8 cellular contexts compared by ENCODE assay signal in genomic region chr6:26240981-26241770, GRCh38.
DNase-seq lines count a peak whose midpoint lies in the region; ATAC-seq and TF ChIP-seq lines count a peak whose summit lies in the region.

No MANE protein-coding gene starts in this region.

- H3K27ac Mint-ChIP-seq in WTC11 = peak overlapping the region; percentile 98
- peak overlapping the region; percentile 92 to 99 (median 98) for H3K27ac Mint-ChIP-seq in naive thymus-derived CD8-positive, alpha-beta T cell

- peak overlapping the region in 43 of 59 donors; percentile 4 to 80 (median 58) for H3K27ac ChIP-seq in dorsolateral prefrontal cortex

- peaks cover 0 to 96% (median 69%) of the 10 kb centered on the region in 45 donors for H3K27me3 ChIP-seq in dorsolateral prefrontal cortex

- no peaks in the 10 kb centered on the region; the same call in 1 of the 2 replicates for H3K27me3 Mint-ChIP-seq in WTC11 (ENCODE audit: low read depth)
- H3K27me3 Mint-ChIP-seq in naive thymus-derived CD8-positive, alpha-beta T cell = no peaks in the 10 kb centered on the region

- TF ChIP-seq CTCF in WTC11 (IDR thresholded peaks at IDR 0.05) = no peak
- no peak for TF ChIP-seq CTCF in dorsolateral prefrontal cortex (IDR thresholded peaks at IDR 0.05 in 54 of 56, conservative IDR thresholded peaks at IDR 0.05 in 2 of 56; ENCODE audit: low read depth in 1 of 56, partially characterized antibody in 56 of 56)

- POLR2A ChIA-PET in WTC11 (lab: Charles Lee) = interaction anchor here (0.5 to 6.4 kb wide), 24 partner anchors 8 to 1647 kb away, joined by 3 to 97 read pairs (median 5); a partner anchor contains a TSS
- POLR2A ChIA-PET in naive thymus-derived CD8-positive, alpha-beta T cell (lab: Charles Lee) = interaction anchor here (0.6 to 4.9 kb wide), 20 partner anchors 7 to 185 kb away, joined by 3 to 66 read pairs (median 9); a partner anchor contains a TSS

- H3K4me1 Mint-ChIP-seq in WTC11 = peaks cover 42% of the 10 kb centered on the region
- H3K4me1 Mint-ChIP-seq in naive thymus-derived CD8-positive, alpha-beta T cell = peaks cover 9 to 19% (median 18%) of the 10 kb centered on the region in 4 donors

- H3K9me3 Mint-ChIP-seq in WTC11 = no peaks in the 10 kb centered on the region
- peaks cover 0 to 10% (median 0%) of the 10 kb centered on the region in 9 donors for H3K9me3 Mint-ChIP-seq in naive thymus-derived CD8-positive, alpha-beta T cell

- intact Hi-C loops in dorsolateral prefrontal cortex (cut with DNase I) = no loop called here

- peak overlapping the region; percentile 75 for H3K4me3 Mint-ChIP-seq in WTC11
- peak overlapping the region; percentile 82 to 95 (median 88) for H3K4me3 Mint-ChIP-seq in naive thymus-derived CD8-positive, alpha-beta T cell

- H3K36me3 Mint-ChIP-seq in WTC11 = no peaks in the 10 kb centered on the region
- peaks cover 0 to 6% (median 4%) of the 10 kb centered on the region in 3 donors for H3K36me3 Mint-ChIP-seq in naive thymus-derived CD8-positive, alpha-beta T cell

- CTCF ChIA-PET in WTC11 (lab: Charles Lee) = interaction anchor here (0.6 to 1.3 kb wide), 3 partner anchors 9 to 28 kb away, joined by 3 to 4 read pairs (median 3); a partner anchor contains a TSS

- peak; percentile 30 for ATAC-seq in GM21381 (IDR thresholded peaks at IDR 0.05; ENCODE audit: unreplicated experiment)
- peak; percentile 9 for ATAC-seq in WTC11
- peak; percentile 15 to 22 for ATAC-seq in naive thymus-derived CD8-positive, alpha-beta T cell
- ATAC-seq in HG03159 (IDR thresholded peaks at IDR 0.05; ENCODE audit: unreplicated experiment) = no peak

- peak overlapping the region; percentile 13 to 72 (median 53) for H3K4me3 ChIP-seq in dorsolateral prefrontal cortex

- DNase-seq in WTC11 (ENCODE audit: low spot score) = no peak
- DNase-seq in dorsolateral prefrontal cortex = no peak
- peak in 8 of 10 donors; percentile 19 to 78 (median 54) for DNase-seq in naive thymus-derived CD8-positive, alpha-beta T cell
- no peak for DNase-seq in NCI-H2196 treated with DMSO at 0.1 percent for 48 hours (lab: John Stamatoyannopoulos, UW; ENCODE audit: unreplicated experiment)
- no peak for DNase-seq in NCI-H69 (lab: John Stamatoyannopoulos, UW)
- DNase-seq in NCI-H2029 treated with DMSO at 0.1 percent for 48 hours (lab: John Stamatoyannopoulos, UW) = no peak

TF ChIP-seq in WTC11, 78 proteins besides CTCF, POLR2A, EP300 and RAD21 (continues in another document):
- TF ChIP-seq AFF4 (CRISPR knock-in tag; IDR thresholded peaks at IDR 0.05; ENCODE audit: borderline replicate concordance) (no peak), MAX (CRISPR knock-in tag; IDR thresholded peaks at IDR 0.05) (no peak), MXD4 (CRISPR knock-in tag; IDR thresholded peaks at IDR 0.05; ENCODE audit: borderline replicate concordance) (no peak), RORB (CRISPR knock-in tag; IDR thresholded peaks at IDR 0.05) (no peak), ATF1 (CRISPR knock-in tag; IDR thresholded peaks at IDR 0.05) (no peak), ERG (CRISPR knock-in tag; IDR thresholded peaks at IDR 0.05) (peak; percentile 89; the same call in 1 of the 2 replicates), IRF2 (CRISPR knock-in tag; IDR thresholded peaks at IDR 0.05; ENCODE audit: borderline replicate concordance, low read depth) (no peak), IRF1 (CRISPR knock-in tag; IDR thresholded peaks at IDR 0.05) (no peak), E2F5 (CRISPR knock-in tag; IDR thresholded peaks at IDR 0.05) (no peak), SMAD3 (CRISPR knock-in tag; IDR thresholded peaks at IDR 0.05; ENCODE audit: borderline replicate concordance) (0 out of 2 replicates have a peak, but pooled peaks have one; percentile 12), TCF7 (CRISPR knock-in tag; IDR thresholded peaks at IDR 0.05; ENCODE audit: low read depth) (no peak), ZNF532 (CRISPR knock-in tag; IDR thresholded peaks at IDR 0.05; ENCODE audit: borderline replicate concordance) (peak; percentile 81), MYBL2 (CRISPR knock-in tag; IDR thresholded peaks at IDR 0.05) (0 out of 2 replicates have a peak, but pooled peaks have one; percentile 9), JAZF1 (CRISPR knock-in tag; IDR thresholded peaks at IDR 0.05) (no peak)

Comparison
In these comparisons a context has a peak if more than half of its experiments do, and no peak if none do; other contexts are left out.
1. DNase-seq: peak in naive thymus-derived CD8-positive, alpha-beta T cell (8 of 10); none in WTC11 (single experiment), dorsolateral prefrontal cortex (0 of 10), NCI-H2196 treated with DMSO at 0.1 percent for 48 hours (single experiment), NCI-H69 (single experiment) and NCI-H2029 treated with DMSO at 0.1 percent for 48 hours (single experiment).